Comparison of ENCODE assay signal across 25 cellular contexts in genomic region chr20:44916586-44916985, GRCh38.
"Had no signal": no experiment of that assay in that cellular context is flagged by ENCODE, and none has a peak within 500 bp of the region (broad histone marks: within the 10 kb centered on the region; RNA-seq: fewer than 3 reads in every experiment).

No MANE protein-coding gene starts in this region.

- ATAC-seq: activated CD8-positive, alpha-beta T cell treated with anti-CD3 and anti-CD28 coated beads, Interleukin-2, amount 10 ng/mL, durations not matched to agents 7 days and 5 days; activated naive CD4-positive, alpha-beta T cell treated with anti-CD3 and anti-CD28 coated beads, Interleukin-2, amount 50 U/mL, for 72 hours; activated naive CD8-positive, alpha-beta T cell treated with anti-CD3 and anti-CD28 coated beads, Interleukin-2, amount 50 U/mL, for 24 hours; SK-N-SH treated with all-trans-retinoic acid at 6 μM for 48 hours had no signal

- FAIRE-seq: astrocyte had no signal

- H3K9ac ChIP-seq: KMS-11 had no signal

- H3K27me3 ChIP-seq: cardiac muscle cell, Peyer's patch, SJSA1 had no signal

- H3K36me3 ChIP-seq: Peyer's patch had no signal

- H3K4me2 ChIP-seq: KMS-11 had no signal

- H3K4me3 ChIP-seq: cardiac muscle cell, Peyer's patch, SJSA1 had no signal

- DNase-seq: activated CD4-positive, alpha-beta T cell treated with anti-CD3 and anti-CD28 coated beads for 48 hours; activated CD4-positive, alpha-beta T cell treated with anti-CD3 and anti-CD28 coated beads, Interleukin-2, amount 50 U/mL, for 4 hours; activated CD4-positive, CD25-positive, alpha-beta regulatory T cell treated with anti-CD3 and anti-CD28 coated beads, Interleukin-2, amount 50 U/mL, for 72 hours; activated CD8-positive, alpha-beta T cell treated with anti-CD3 and anti-CD28 coated beads, Interleukin-2, amount 10 ng/mL, durations not matched to agents 7 days and 5 days; activated effector memory CD4-positive, alpha-beta T cell treated with Interleukin-2 at 50 U/mL for 16 hours; activated naive CD4-positive, alpha-beta T cell; activated naive CD8-positive, alpha-beta T cell treated with anti-CD3 and anti-CD28 coated beads, Interleukin-2, amount 50 U/mL, for 24 hours; amygdala; NCI-H1092; NCI-H1417; NCI-H1694 treated with DMSO at 0.1 percent for 48 hours; NCI-H2029 treated with DMSO at 0.1 percent for 48 hours; NCI-H345; NCI-H510A; NCI-H526 treated with DMSO at 0.1 percent for 48 hours; Peyer's patch; SHP77; SW 1271 had no signal

- H3K9me3 ChIP-seq: Peyer's patch, SJSA1 had no signal

- H3K27ac ChIP-seq: cardiac muscle cell, KMS-11, Peyer's patch, RWPE1, SJSA1 had no signal

- H3K4me1 ChIP-seq: Peyer's patch had no signal
